In the genomic region with DNA sequence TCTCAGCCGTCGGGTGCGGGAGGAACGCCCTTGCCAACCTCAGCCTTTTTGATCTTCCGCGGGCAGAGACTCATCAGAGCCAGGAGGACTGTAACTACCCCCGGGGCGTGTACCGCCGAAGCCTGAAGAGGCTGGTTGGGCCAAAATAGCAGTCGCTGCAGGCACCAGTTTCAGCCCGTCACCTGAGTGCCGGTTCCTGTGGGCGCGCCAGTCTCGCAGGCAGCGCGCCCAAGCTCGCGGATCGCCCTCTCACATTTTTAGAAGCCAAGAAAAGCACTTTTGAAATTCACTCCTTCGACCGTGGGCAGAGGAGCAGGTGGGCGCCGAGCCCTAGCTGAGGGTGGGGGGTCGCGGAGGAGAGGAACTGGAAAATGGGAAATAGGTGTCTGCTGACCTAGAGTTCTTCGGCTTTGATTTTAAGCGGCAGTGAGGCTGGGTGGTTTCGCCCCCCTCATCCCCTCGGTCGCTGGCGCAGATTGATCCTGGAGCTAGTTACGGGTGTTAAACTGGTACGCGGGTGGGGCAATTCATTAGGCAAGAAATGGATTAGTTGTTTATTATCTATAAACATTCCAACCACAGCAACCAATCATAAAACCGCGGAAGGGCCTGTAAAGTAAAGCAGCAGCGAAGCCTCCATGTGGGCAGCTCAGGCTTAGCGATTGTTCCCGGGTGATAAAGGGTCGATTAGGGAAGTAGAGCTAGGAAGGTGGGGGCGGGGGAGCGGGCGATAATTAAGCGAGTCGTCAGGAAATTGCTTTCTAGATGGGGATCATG, we compare ENCODE assay signal across 8 cellular contexts.
A peak's percentile ranks its signal among the peaks of the same experiment; 100 is the strongest.
DNase-seq lines count a peak whose midpoint lies in the region; ATAC-seq and TF ChIP-seq lines count a peak whose summit lies in the region.

No MANE protein-coding gene starts in this region.

- DNase-seq in NCI-H748 treated with DMSO at 0.1 percent for 48 hours (lab: John Stamatoyannopoulos, UW) (peak; percentile 35), fibroblast of mammary gland (ENCODE audit: low read depth) (no peak), retina (peak; percentile 67), MV-4-11 (lab: John Stamatoyannopoulos, UW) (no peak), GF-D8 (lab: John Stamatoyannopoulos, UW) (no peak), putamen (ENCODE audit: low spot score) (no peak)

- peak overlapping the region; percentile 33 for H3K4me3 ChIP-seq in fibroblast of mammary gland (ENCODE audit: control insufficient read depth, low read depth, low read length)

- ATAC-seq in GM19452 (IDR thresholded peaks at IDR 0.05; ENCODE audit: unreplicated experiment) (peak; percentile 44), HG02970 (IDR thresholded peaks at IDR 0.05; ENCODE audit: low FRiP score, unreplicated experiment) (no peak)

- TF ChIP-seq CTCF in fibroblast of mammary gland (conservative IDR thresholded peaks at IDR 0.05; ENCODE audit: control insufficient read depth, insufficient read depth, low read depth, low read length) = no peak

Comparison
In these comparisons a context has a peak if more than half of its experiments do, and no peak if none do; other contexts are left out.
1. DNase-seq: peak in NCI-H748 treated with DMSO at 0.1 percent for 48 hours (single experiment) and retina (single experiment); none in fibroblast of mammary gland (single experiment), MV-4-11 (single experiment), GF-D8 (single experiment) and putamen (single experiment).